In the genomic region with DNA sequence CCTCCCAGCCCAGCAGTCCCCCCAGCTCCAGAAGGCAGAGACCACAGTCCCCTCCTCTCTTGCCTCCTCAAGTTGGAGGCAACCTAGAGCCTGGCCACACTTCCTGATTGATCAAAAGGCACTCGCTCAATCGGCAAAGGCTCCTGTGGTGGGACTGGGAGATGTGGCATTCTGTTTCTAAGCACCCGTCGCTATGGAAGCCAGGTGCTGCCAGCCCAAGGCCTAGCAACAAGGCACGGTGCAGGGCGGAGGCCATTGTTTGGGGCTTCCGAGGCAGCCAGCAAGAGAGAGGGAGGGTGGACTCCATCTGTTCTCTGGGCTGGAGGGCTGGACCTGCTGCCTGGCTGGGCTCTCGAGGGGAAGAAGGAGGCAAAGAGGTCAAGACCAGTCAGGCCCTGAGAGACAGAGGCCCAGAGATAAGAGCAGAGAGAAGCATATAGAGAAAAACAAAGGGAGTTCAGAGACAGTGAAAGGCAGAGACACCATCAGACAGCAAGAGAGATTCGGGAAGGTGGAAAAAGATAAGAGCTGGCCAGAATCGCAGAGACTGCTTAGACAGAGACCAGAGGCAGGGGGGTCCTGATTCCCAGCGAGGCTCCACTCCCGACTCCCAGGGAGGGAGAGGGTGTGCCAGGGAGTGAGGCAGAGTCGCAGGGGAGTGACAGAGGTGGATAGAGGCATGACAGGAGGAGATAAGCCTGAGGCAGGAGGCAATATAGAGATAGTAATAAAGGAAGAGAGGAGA, we compare ENCODE assay signal across 1 cellular context.
TF ChIP-seq lines count a peak whose summit lies in the region.

No MANE protein-coding gene starts in this region.

TF ChIP-seq in K562, 482 proteins besides CTCF, POLR2A, EP300 and RAD21 (continued from another document and continues in another):
- TF ChIP-seq HDAC1 (IDR thresholded peaks at IDR 0.05) (peak in 1 of 2 experiments; percentile 62; a peak in 1 of 4 replicates), CBFA2T3 (IDR thresholded peaks at IDR 0.05) (peak; percentile 93), ETV5 (CRISPR knock-in tag; IDR thresholded peaks at IDR 0.05; ENCODE audit: low read depth) (0 out of 2 replicates have a peak, but pooled peaks have one; percentile 31), ZNF175 (CRISPR knock-in tag; IDR thresholded peaks at IDR 0.05; ENCODE audit: low read depth) (no peak), ARNT (IDR thresholded peaks at IDR 0.05) (no peak), SOX6 (IDR thresholded peaks at IDR 0.05) (peak; percentile 81), KDM4B (IDR thresholded peaks at IDR 0.05; ENCODE audit: borderline replicate concordance in 2 of 2, low read depth in 1 of 2) (no peak), PRMT5 (CRISPR knock-in tag; IDR thresholded peaks at IDR 0.05) (no peak), FIP1L1 (IDR thresholded peaks at IDR 0.05; ENCODE audit: low read depth, low read length, poor library complexity, severe bottlenecking) (no peak), BCOR (IDR thresholded peaks at IDR 0.05) (peak; percentile 67), IRF2 (CRISPR knock-in tag; IDR thresholded peaks at IDR 0.05) (no peak), MEIS2 (IDR thresholded peaks at IDR 0.05; ENCODE audit: partially characterized antibody) (peak; percentile 10), JUND (IDR thresholded peaks at IDR 0.05; ENCODE audit: borderline replicate concordance, low read depth, low read length) (peak; percentile 3; the same call in 1 of the 2 replicates), JUND (tag; IDR thresholded peaks at IDR 0.05; ENCODE audit: borderline replicate concordance, low read depth, low read length) (no peak), NELFE (IDR thresholded peaks at IDR 0.05; ENCODE audit: insufficient read depth, insufficient read length) (no peak), ZNF316 (IDR thresholded peaks at IDR 0.05) (no peak), DPF2 (IDR thresholded peaks at IDR 0.05) (peak; percentile 86), HDAC3 (IDR thresholded peaks at IDR 0.05; ENCODE audit: borderline replicate concordance, partially characterized antibody) (no peak), HLTF (IDR thresholded peaks at IDR 0.05) (peak; percentile 47; the same call in 1 of the 2 replicates), TAL1 (IDR thresholded peaks at IDR 0.05) (peak; percentile 82)
- TF ChIP-seq, protein P1, sequence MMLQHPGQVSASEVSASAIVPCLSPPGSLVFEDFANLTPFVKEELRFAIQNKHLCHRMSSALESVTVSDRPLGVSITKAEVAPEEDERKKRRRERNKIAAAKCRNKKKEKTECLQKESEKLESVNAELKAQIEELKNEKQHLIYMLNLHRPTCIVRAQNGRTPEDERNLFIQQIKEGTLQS (IDR thresholded peaks at IDR 0.05): no peak
- TF ChIP-seq, protein P1 (CRISPR knock-in tag; conservative IDR thresholded peaks at IDR 0.05): no peak
- TF ChIP-seq, protein P2, sequence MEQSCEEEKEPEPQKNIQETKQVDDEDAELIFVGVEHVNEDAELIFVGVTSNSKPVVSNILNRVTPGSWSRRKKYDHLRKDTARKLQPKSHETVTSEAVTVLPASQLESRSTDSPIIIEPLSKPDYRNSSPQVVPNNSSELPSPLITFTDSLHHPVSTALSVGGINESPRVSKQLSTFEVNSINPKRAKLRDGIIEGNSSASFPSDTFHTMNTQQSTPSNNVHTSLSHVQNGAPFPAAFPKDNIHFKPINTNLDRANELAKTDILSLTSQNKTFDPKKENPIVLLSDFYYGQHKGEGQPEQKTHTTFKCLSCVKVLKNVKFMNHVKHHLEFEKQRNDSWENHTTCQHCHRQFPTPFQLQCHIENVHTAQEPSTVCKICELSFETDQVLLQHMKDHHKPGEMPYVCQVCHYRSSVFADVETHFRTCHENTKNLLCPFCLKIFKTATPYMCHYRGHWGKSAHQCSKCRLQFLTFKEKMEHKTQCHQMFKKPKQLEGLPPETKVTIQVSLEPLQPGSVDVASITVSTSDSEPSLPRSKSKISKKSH (CRISPR knock-in tag; IDR thresholded peaks at IDR 0.05): no peak
- TF ChIP-seq, protein P3, sequence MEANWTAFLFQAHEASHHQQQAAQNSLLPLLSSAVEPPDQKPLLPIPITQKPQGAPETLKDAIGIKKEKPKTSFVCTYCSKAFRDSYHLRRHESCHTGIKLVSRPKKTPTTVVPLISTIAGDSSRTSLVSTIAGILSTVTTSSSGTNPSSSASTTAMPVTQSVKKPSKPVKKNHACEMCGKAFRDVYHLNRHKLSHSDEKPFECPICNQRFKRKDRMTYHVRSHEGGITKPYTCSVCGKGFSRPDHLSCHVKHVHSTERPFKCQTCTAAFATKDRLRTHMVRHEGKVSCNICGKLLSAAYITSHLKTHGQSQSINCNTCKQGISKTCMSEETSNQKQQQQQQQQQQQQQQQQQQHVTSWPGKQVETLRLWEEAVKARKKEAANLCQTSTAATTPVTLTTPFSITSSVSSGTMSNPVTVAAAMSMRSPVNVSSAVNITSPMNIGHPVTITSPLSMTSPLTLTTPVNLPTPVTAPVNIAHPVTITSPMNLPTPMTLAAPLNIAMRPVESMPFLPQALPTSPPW (CRISPR knock-in tag; IDR thresholded peaks at IDR 0.05): peak; percentile 47
- TF ChIP-seq, protein P4, sequence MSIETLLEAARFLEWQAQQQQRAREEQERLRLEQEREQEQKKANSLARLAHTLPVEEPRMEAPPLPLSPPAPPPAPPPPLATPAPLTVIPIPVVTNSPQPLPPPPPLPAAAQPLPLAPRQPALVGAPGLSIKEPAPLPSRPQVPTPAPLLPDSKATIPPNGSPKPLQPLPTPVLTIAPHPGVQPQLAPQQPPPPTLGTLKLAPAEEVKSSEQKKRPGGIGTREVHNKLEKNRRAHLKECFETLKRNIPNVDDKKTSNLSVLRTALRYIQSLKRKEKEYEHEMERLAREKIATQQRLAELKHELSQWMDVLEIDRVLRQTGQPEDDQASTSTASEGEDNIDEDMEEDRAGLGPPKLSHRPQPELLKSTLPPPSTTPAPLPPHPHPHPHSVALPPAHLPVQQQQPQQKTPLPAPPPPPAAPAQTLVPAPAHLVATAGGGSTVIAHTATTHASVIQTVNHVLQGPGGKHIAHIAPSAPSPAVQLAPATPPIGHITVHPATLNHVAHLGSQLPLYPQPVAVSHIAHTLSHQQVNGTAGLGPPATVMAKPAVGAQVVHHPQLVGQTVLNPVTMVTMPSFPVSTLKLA (conservative IDR thresholded peaks at IDR 0.05): no peak
- TF ChIP-seq, protein P5, sequence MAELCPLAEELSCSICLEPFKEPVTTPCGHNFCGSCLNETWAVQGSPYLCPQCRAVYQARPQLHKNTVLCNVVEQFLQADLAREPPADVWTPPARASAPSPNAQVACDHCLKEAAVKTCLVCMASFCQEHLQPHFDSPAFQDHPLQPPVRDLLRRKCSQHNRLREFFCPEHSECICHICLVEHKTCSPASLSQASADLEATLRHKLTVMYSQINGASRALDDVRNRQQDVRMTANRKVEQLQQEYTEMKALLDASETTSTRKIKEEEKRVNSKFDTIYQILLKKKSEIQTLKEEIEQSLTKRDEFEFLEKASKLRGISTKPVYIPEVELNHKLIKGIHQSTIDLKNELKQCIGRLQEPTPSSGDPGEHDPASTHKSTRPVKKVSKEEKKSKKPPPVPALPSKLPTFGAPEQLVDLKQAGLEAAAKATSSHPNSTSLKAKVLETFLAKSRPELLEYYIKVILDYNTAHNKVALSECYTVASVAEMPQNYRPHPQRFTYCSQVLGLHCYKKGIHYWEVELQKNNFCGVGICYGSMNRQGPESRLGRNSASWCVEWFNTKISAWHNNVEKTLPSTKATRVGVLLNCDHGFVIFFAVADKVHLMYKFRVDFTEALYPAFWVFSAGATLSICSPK (IDR thresholded peaks at IDR 0.05; ENCODE audit: borderline replicate concordance): no peak
- TF ChIP-seq, protein P6, sequence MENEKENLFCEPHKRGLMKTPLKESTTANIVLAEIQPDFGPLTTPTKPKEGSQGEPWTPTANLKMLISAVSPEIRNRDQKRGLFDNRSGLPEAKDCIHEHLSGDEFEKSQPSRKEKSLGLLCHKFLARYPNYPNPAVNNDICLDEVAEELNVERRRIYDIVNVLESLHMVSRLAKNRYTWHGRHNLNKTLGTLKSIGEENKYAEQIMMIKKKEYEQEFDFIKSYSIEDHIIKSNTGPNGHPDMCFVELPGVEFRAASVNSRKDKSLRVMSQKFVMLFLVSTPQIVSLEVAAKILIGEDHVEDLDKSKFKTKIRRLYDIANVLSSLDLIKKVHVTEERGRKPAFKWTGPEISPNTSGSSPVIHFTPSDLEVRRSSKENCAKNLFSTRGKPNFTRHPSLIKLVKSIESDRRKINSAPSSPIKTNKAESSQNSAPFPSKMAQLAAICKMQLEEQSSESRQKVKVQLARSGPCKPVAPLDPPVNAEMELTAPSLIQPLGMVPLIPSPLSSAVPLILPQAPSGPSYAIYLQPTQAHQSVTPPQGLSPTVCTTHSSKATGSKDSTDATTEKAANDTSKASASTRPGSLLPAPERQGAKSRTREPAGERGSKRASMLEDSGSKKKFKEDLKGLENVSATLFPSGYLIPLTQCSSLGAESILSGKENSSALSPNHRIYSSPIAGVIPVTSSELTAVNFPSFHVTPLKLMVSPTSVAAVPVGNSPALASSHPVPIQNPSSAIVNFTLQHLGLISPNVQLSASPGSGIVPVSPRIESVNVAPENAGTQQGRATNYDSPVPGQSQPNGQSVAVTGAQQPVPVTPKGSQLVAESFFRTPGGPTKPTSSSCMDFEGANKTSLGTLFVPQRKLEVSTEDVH (IDR thresholded peaks at IDR 0.05; ENCODE audit: low read depth, partially characterized antibody): no peak
- TF ChIP-seq, protein P7, sequence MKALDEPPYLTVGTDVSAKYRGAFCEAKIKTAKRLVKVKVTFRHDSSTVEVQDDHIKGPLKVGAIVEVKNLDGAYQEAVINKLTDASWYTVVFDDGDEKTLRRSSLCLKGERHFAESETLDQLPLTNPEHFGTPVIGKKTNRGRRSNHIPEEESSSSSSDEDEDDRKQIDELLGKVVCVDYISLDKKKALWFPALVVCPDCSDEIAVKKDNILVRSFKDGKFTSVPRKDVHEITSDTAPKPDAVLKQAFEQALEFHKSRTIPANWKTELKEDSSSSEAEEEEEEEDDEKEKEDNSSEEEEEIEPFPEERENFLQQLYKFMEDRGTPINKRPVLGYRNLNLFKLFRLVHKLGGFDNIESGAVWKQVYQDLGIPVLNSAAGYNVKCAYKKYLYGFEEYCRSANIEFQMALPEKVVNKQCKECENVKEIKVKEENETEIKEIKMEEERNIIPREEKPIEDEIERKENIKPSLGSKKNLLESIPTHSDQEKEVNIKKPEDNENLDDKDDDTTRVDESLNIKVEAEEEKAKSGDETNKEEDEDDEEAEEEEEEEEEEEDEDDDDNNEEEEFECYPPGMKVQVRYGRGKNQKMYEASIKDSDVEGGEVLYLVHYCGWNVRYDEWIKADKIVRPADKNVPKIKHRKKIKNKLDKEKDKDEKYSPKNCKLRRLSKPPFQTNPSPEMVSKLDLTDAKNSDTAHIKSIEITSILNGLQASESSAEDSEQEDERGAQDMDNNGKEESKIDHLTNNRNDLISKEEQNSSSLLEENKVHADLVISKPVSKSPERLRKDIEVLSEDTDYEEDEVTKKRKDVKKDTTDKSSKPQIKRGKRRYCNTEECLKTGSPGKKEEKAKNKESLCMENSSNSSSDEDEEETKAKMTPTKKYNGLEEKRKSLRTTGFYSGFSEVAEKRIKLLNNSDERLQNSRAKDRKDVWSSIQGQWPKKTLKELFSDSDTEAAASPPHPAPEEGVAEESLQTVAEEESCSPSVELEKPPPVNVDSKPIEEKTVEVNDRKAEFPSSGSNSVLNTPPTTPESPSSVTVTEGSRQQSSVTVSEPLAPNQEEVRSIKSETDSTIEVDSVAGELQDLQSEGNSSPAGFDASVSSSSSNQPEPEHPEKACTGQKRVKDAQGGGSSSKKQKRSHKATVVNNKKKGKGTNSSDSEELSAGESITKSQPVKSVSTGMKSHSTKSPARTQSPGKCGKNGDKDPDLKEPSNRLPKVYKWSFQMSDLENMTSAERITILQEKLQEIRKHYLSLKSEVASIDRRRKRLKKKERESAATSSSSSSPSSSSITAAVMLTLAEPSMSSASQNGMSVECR (CRISPR knock-in tag; IDR thresholded peaks at IDR 0.05): 0 out of 2 replicates have a peak, but pooled peaks have one; percentile 15
- TF ChIP-seq, protein P8, sequence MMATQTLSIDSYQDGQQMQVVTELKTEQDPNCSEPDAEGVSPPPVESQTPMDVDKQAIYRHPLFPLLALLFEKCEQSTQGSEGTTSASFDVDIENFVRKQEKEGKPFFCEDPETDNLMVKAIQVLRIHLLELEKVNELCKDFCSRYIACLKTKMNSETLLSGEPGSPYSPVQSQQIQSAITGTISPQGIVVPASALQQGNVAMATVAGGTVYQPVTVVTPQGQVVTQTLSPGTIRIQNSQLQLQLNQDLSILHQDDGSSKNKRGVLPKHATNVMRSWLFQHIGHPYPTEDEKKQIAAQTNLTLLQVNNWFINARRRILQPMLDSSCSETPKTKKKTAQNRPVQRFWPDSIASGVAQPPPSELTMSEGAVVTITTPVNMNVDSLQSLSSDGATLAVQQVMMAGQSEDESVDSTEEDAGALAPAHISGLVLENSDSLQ (IDR thresholded peaks at IDR 0.05): peak; percentile 75
- TF ChIP-seq, protein P9, sequence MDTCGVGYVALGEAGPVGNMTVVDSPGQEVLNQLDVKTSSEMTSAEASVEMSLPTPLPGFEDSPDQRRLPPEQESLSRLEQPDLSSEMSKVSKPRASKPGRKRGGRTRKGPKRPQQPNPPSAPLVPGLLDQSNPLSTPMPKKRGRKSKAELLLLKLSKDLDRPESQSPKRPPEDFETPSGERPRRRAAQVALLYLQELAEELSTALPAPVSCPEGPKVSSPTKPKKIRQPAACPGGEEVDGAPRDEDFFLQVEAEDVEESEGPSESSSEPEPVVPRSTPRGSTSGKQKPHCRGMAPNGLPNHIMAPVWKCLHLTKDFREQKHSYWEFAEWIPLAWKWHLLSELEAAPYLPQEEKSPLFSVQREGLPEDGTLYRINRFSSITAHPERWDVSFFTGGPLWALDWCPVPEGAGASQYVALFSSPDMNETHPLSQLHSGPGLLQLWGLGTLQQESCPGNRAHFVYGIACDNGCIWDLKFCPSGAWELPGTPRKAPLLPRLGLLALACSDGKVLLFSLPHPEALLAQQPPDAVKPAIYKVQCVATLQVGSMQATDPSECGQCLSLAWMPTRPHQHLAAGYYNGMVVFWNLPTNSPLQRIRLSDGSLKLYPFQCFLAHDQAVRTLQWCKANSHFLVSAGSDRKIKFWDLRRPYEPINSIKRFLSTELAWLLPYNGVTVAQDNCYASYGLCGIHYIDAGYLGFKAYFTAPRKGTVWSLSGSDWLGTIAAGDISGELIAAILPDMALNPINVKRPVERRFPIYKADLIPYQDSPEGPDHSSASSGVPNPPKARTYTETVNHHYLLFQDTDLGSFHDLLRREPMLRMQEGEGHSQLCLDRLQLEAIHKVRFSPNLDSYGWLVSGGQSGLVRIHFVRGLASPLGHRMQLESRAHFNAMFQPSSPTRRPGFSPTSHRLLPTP (IDR thresholded peaks at IDR 0.05; ENCODE audit: borderline replicate concordance, extremely low read depth, insufficient read length): no peak
- TF ChIP-seq, protein P10, sequence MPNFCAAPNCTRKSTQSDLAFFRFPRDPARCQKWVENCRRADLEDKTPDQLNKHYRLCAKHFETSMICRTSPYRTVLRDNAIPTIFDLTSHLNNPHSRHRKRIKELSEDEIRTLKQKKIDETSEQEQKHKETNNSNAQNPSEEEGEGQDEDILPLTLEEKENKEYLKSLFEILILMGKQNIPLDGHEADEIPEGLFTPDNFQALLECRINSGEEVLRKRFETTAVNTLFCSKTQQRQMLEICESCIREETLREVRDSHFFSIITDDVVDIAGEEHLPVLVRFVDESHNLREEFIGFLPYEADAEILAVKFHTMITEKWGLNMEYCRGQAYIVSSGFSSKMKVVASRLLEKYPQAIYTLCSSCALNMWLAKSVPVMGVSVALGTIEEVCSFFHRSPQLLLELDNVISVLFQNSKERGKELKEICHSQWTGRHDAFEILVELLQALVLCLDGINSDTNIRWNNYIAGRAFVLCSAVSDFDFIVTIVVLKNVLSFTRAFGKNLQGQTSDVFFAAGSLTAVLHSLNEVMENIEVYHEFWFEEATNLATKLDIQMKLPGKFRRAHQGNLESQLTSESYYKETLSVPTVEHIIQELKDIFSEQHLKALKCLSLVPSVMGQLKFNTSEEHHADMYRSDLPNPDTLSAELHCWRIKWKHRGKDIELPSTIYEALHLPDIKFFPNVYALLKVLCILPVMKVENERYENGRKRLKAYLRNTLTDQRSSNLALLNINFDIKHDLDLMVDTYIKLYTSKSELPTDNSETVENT (CRISPR knock-in tag; IDR thresholded peaks at IDR 0.05): no peak
